8 cellular contexts compared by ENCODE assay signal in the genomic region with DNA sequence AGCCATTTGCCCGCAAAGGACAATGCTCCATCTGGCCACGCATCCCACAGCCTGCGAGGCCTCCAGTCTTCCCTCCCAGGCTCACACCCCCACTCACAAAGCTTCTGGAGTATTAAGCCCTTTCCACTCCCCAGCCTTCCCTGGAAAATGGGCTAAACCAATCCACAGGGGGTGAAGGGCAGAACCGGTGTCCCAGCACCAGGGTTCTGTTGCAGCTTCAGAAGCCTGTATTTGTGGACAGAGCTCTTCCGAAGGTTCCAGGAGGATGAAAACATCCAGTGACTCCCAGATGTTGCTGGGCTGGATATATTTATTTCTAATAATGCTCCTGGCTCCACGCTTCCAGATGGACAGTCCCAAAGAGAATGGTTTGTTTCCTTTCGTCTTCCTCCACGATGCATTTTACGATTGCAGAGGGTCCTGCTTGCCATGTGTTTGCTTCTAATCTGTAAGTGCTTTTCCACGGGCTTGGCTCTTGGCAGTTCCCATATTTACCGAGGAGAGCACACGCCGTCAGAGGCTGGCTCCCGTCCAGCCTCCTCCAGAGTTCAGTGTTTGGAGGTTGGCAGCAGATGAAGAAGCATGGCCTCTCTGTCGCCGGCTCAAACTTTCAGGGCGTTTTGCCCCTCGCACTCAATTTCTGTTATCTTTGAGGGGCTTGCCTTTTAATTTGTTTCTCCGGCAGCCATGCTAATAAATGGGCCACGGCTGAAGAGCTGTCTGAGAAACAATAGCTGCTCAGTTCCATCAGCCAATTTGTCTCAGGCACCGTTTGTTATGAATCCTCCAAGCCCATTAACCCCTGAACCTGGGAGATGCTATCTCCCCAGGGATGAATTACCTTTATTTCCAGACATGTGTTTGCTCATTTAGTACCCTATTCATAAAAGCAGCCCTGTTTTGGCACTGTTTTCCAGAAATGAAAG.
A peak's percentile ranks its signal among the peaks of the same experiment; 100 is the strongest.
DNase-seq lines count a peak whose midpoint lies in the region; ATAC-seq lines count a peak whose summit lies in the region.

No MANE protein-coding gene starts in this region.

- no peak for DNase-seq in CD8-positive, alpha-beta memory T cell
- DNase-seq in NCI-H2196 treated with DMSO at 0.1 percent for 48 hours (lab: John Stamatoyannopoulos, UW; ENCODE audit: unreplicated experiment) (peak; percentile 44), dermis blood vessel endothelial cell (peak; percentile 70), NCI-H774 (lab: John Stamatoyannopoulos, UW) (no peak)
- DNase-seq in NK-92 treated with Interleukin-12 subunit alpha and Interleukin-12 subunit beta, amount 100 ng/mL, for 24 hours (lab: John Stamatoyannopoulos, UW): no peak
- DNase-seq in effector CD8-positive, alpha-beta T cell (lab: John Stamatoyannopoulos, UW): no peak

- ATAC-seq in GM18867 (IDR thresholded peaks at IDR 0.05; ENCODE audit: unreplicated experiment): no peak

- no peaks in the 10 kb centered on the region for H3K27me3 ChIP-seq in CD8-positive, alpha-beta memory T cell (ENCODE audit: insufficient read depth, low read length, poor library complexity, severe bottlenecking)
- no peaks in the 10 kb centered on the region for H3K27me3 ChIP-seq in muscle layer of colon (ENCODE audit: control insufficient read depth in 1 of 2, insufficient read depth in 2 of 2, low read length in 2 of 2)

- no peaks in the 10 kb centered on the region for H3K4me1 ChIP-seq in CD8-positive, alpha-beta memory T cell (ENCODE audit: insufficient read depth, low read length)
- peaks cover 37% of the 10 kb centered on the region for H3K4me1 ChIP-seq in muscle layer of colon (ENCODE audit: insufficient read depth, low read length)

- peak overlapping the region; percentile 61 for H3K27ac ChIP-seq in CD8-positive, alpha-beta memory T cell (ENCODE audit: low read depth, low read length)
- peak overlapping the region; percentile 48 for H3K27ac ChIP-seq in muscle layer of colon (ENCODE audit: low read depth, low read length)

- no peaks in the 10 kb centered on the region for H3K36me3 ChIP-seq in CD8-positive, alpha-beta memory T cell (ENCODE audit: insufficient read depth, low read length)
- H3K36me3 ChIP-seq in muscle layer of colon (ENCODE audit: insufficient read depth, low read length): no peaks in the 10 kb centered on the region

- no peak overlapping the region for H3K4me3 Mint-ChIP-seq in CD8-positive, alpha-beta memory T cell

- peak overlapping the region; percentile 9 for H3K9ac ChIP-seq in muscle layer of colon (ENCODE audit: low read length)

- peaks cover 0 to 2% (median 0%) of the 10 kb centered on the region in 5 donors for H3K9me3 Mint-ChIP-seq in CD8-positive, alpha-beta memory T cell

- H3K36me3 Mint-ChIP-seq in CD8-positive, alpha-beta memory T cell: no peaks in the 10 kb centered on the region

- H3K4me1 Mint-ChIP-seq in CD8-positive, alpha-beta memory T cell: peaks cover 0 to 2% (median under 1%) of the 10 kb centered on the region in 3 donors

- no peaks in the 10 kb centered on the region for H3K9me3 ChIP-seq in CD8-positive, alpha-beta memory T cell (ENCODE audit: low read length)
- H3K9me3 ChIP-seq in muscle layer of colon (ENCODE audit: low read length): no peaks in the 10 kb centered on the region

- peaks cover 4 to 7% of the 10 kb centered on the region in 2 donors for H3K27me3 Mint-ChIP-seq in CD8-positive, alpha-beta memory T cell

- POLR2A ChIA-PET in CD8-positive, alpha-beta memory T cell (lab: Charles Lee): no interaction called here

- H3K4me3 ChIP-seq in CD8-positive, alpha-beta memory T cell (ENCODE audit: low read length): no peak overlapping the region
- peak overlapping the region; percentile 28 to 51 for H3K4me3 ChIP-seq in muscle layer of colon (ENCODE audit: low read depth in 1 of 2, low read length in 2 of 2)

- CTCF ChIA-PET in CD8-positive, alpha-beta memory T cell (lab: Charles Lee): no interaction called here

- no peak overlapping the region for H3K27ac Mint-ChIP-seq in CD8-positive, alpha-beta memory T cell

Comparison
In these comparisons a context has a peak if more than half of its experiments do, and no peak if none do; other contexts are left out.
1. DNase-seq: peak in NCI-H2196 treated with DMSO at 0.1 percent for 48 hours (single experiment) and dermis blood vessel endothelial cell (single experiment); none in CD8-positive, alpha-beta memory T cell (0 of 5), NK-92 treated with Interleukin-12 subunit alpha and Interleukin-12 subunit beta, amount 100 ng/mL, for 24 hours (single experiment), effector CD8-positive, alpha-beta T cell (single experiment) and NCI-H774 (single experiment).